9 cellular contexts compared by ENCODE assay signal in genomic region chr2:236179653-236180500, GRCh38. TPM values are rescaled to one million over a fixed set of nuclear protein-coding genes. Genes with fewer than 3 reads are reported as not detected.
DNase-seq lines count a peak whose midpoint lies in the region; ATAC-seq, FAIRE-seq and TF ChIP-seq lines count a peak whose summit lies in the region.
"Had no signal": no experiment of that assay in that cellular context is flagged by ENCODE, and none has a peak within 500 bp of the region (broad histone marks: within the 10 kb centered on the region; RNA-seq: fewer than 3 reads in every experiment).

No MANE protein-coding gene starts in this region.

- H3K27me3 ChIP-seq in bronchial epithelial cell (ENCODE audit: control insufficient read depth, insufficient read depth, low read length) (peaks cover 4% of the 10 kb centered on the region), mesenchymal stem cell (ENCODE audit: control insufficient read depth in 1 of 2, insufficient read depth in 1 of 2, low read length in 2 of 2) (peaks cover 0 to 59% of the 10 kb centered on the region in 2 experiments)

- H3K18ac ChIP-seq in mesenchymal stem cell (ENCODE audit: low read depth in 1 of 2, low read length in 2 of 2): peak overlapping the region in 1 of 2 experiments; percentile 40

- H3K4me3 ChIP-seq in AG04449 (ENCODE audit: low read depth, low read length) (peak overlapping the region; percentile 40), bronchial epithelial cell (ENCODE audit: low read depth, low read length) (no peak overlapping the region), mesenchymal stem cell (ENCODE audit: insufficient read depth in 1 of 2, low read depth in 1 of 2, low read length in 2 of 2) (peak overlapping the region; percentile 47)

- no peak overlapping the region for H2AFZ ChIP-seq in mesenchymal stem cell (ENCODE audit: low read depth, low read length)

- H3K9ac ChIP-seq in mesenchymal stem cell (ENCODE audit: low read length): peak overlapping the region; percentile 29

- 12% methylated on average over 31 of the region's 39 CpGs for WGBS in mesenchymal stem cell

- no peak overlapping the region for H2BK5ac ChIP-seq in mesenchymal stem cell (ENCODE audit: low read depth, low read length, poor library complexity, severe bottlenecking)

- no peak for TF ChIP-seq CTCF in AG04449 (IDR thresholded peaks at IDR 0.05; ENCODE audit: insufficient read depth, low read length, missing control alignments)
- TF ChIP-seq CTCF in bronchial epithelial cell (IDR thresholded peaks at IDR 0.05; ENCODE audit: insufficient read depth, low read length, severe bottlenecking): no peak

- no peak for FAIRE-seq in bronchial epithelial cell (lab: Jason Lieb, UNC)

- peak overlapping the region; percentile 59 for H3K4me2 ChIP-seq in mesenchymal stem cell (ENCODE audit: low read length, poor library complexity, severe bottlenecking)

- H3K79me1 ChIP-seq in mesenchymal stem cell (replicated peaks; ENCODE audit: low read length, poor library complexity, severe bottlenecking): no peaks in the 10 kb centered on the region

- no peak overlapping the region for H4K91ac ChIP-seq in mesenchymal stem cell (ENCODE audit: low read length)

- no peak overlapping the region for H2BK120ac ChIP-seq in mesenchymal stem cell (ENCODE audit: low read depth, low read length)

- POLR2A ChIA-PET in AG04449 (lab: Yijun Ruan, JAX): no interaction called here

- no peaks in the 10 kb centered on the region for H3K9me3 ChIP-seq in mesenchymal stem cell (ENCODE audit: control insufficient read depth, low read length)

- ATAC-seq in HG03439 (IDR thresholded peaks at IDR 0.05; ENCODE audit: unreplicated experiment): no peak
- ATAC-seq: activated naive CD8-positive, alpha-beta T cell treated with anti-CD3 and anti-CD28 coated beads, Interleukin-2, amount 50 U/mL, for 24 hours had no signal

- H3K27ac ChIP-seq in mesenchymal stem cell (ENCODE audit: low read length, poor library complexity, severe bottlenecking): peak overlapping the region; percentile 71

- peaks cover 17% of the 10 kb centered on the region for H3K4me1 ChIP-seq in mesenchymal stem cell (ENCODE audit: control insufficient read depth, insufficient read depth, low read depth, low read length)

- peak overlapping the region; percentile 41 for H4K8ac ChIP-seq in mesenchymal stem cell (ENCODE audit: low read length)

- CTCF ChIA-PET in AG04449 (lab: Yijun Ruan, JAX): interaction anchor here (0.6 to 12.0 kb wide), 35 partner anchors 8 to 585 kb away, joined by 3 to 429 read pairs (median 5); partner anchors contain the start of gene GBX2

- H3K36me3 ChIP-seq in bronchial epithelial cell (ENCODE audit: control insufficient read depth, insufficient read depth, low read length) (no peaks in the 10 kb centered on the region), mesenchymal stem cell (ENCODE audit: control insufficient read depth in 1 of 2, insufficient read depth in 2 of 2, low read depth in 1 of 2, low read length in 2 of 2) (no peaks in the 10 kb centered on the region)

- DNase-seq in AG04449 (ENCODE audit: low read depth, low spot score) (no peak), HS-5 (ENCODE audit: low read depth) (peak; percentile 82), bronchial epithelial cell (ENCODE audit: low read depth) (peak; percentile 81), mesenchymal stem cell (peak; percentile 32), NCI-H128 (lab: John Stamatoyannopoulos, UW; ENCODE audit: unreplicated experiment) (no peak), NCI-H526 treated with DMSO at 0.1 percent for 48 hours (lab: John Stamatoyannopoulos, UW) (no peak)
- DNase-seq in stimulated activated naive CD4-positive, alpha-beta T cell (lab: John Stamatoyannopoulos, UW): no peak

- no peak overlapping the region for H2AK5ac ChIP-seq in mesenchymal stem cell (ENCODE audit: low read length, severe bottlenecking)

- no peak overlapping the region for H3K23ac ChIP-seq in mesenchymal stem cell (ENCODE audit: low read length in 2 of 2)

- peak overlapping the region in 1 of 2 experiments; percentile 55 for H3K14ac ChIP-seq in mesenchymal stem cell (ENCODE audit: low read length in 2 of 2)

- no peak overlapping the region for H2BK15ac ChIP-seq in mesenchymal stem cell (ENCODE audit: low read depth, poor library complexity, severe bottlenecking)

- no peak overlapping the region for H3K4ac ChIP-seq in mesenchymal stem cell (ENCODE audit: low read depth in 1 of 2, low read length in 2 of 2)

- no peak overlapping the region for H2BK12ac ChIP-seq in mesenchymal stem cell (ENCODE audit: low read length in 2 of 2)

RNA-seq across cellular contexts. Expression of gene GBX2, which starts 11.7 kb away (rescaled TPM):
- total RNA-seq in bronchial epithelial cell: not detected in 2 replicates
- polyA plus RNA-seq in mesenchymal stem cell (2013, experiment 1 of 2): not detected
- not detected for polyA plus RNA-seq in mesenchymal stem cell (2013, experiment 2 of 2)

Comparison
In these comparisons a context has a peak if more than half of its experiments do, and no peak if none do; other contexts are left out.
1. DNase-seq: peak in HS-5 (single experiment), bronchial epithelial cell (single experiment) and mesenchymal stem cell (single experiment); none in AG04449 (single experiment), stimulated activated naive CD4-positive, alpha-beta T cell (0 of 6), NCI-H128 (single experiment) and NCI-H526 treated with DMSO at 0.1 percent for 48 hours (single experiment).